In genomic region chr14:64944861-64945260, GRCh38 we compare ENCODE assay signal across 28 cellular contexts. TPM values are rescaled to one million over a fixed set of nuclear protein-coding genes. Genes with fewer than 3 reads are reported as not detected.
"Had no signal": no experiment of that assay in that cellular context is flagged by ENCODE, and none has a peak within 500 bp of the region (broad histone marks: within the 10 kb centered on the region; RNA-seq: fewer than 3 reads in every experiment).

No MANE protein-coding gene starts in this region.

- DNase-seq: activated CD4-positive, alpha-beta memory T cell treated with anti-CD3 and anti-CD28 coated beads, Interleukin-2, amount 10 ng/mL, durations not matched to agents 7 days and 5 days; activated CD4-positive, alpha-beta T cell treated with anti-CD3 and anti-CD28 coated beads for 1 hour; activated CD4-positive, alpha-beta T cell treated with anti-CD3 and anti-CD28 coated beads, Interleukin-2, amount 10 ng/mL, durations not matched to agents 7 days and 5 days; anterior cingulate cortex; effector CD8-positive, alpha-beta T cell; islet precursor cell; left cardiac atrium; midbrain; natural killer cell; posterior cingulate gyrus; stimulated activated CD4-positive, alpha-beta T cell treated with anti-CD3 and anti-CD28 coated beads, Interleukin-1b, Interleukin-23, amount 100 ng/mL, for 48 hours; stimulated activated naive CD4-positive, alpha-beta T cell; T-helper 9 cell; WERI-Rb-1 had no signal

- H3K9me3 ChIP-seq: gastroesophageal sphincter, vagina had no signal

- H3K4me3 ChIP-seq: gastroesophageal sphincter, hepatocyte, smooth muscle cell, vagina had no signal

- H3K27ac Mint-ChIP-seq: activated CD4-positive, alpha-beta memory T cell treated with anti-CD3 and anti-CD28 coated beads, Interleukin-2, amount 10 ng/mL, durations not matched to agents 7 days and 5 days; activated CD4-positive, alpha-beta T cell treated with anti-CD3 and anti-CD28 coated beads, Interleukin-2, amount 10 ng/mL, durations not matched to agents 7 days and 5 days; activated T-helper 2 cell treated with anti-CD3 and anti-CD28 coated beads, Interferon-gamma antibody, Interleukin-2, Interleukin-4, amounts not matched to agents 10 μg/mL and 5 μg/mL and 100 μg/mL, durations not matched to agents 14 hours and 24 hours and 36 hours had no signal

- ATAC-seq: gastroesophageal sphincter, left cardiac atrium, natural killer cell had no signal

- H3K4me3 Mint-ChIP-seq: activated CD4-positive, alpha-beta memory T cell treated with anti-CD3 and anti-CD28 coated beads, Interleukin-2, amount 10 ng/mL, durations not matched to agents 7 days and 5 days; activated CD4-positive, alpha-beta T cell treated with anti-CD3 and anti-CD28 coated beads, Interleukin-2, amount 10 ng/mL, durations not matched to agents 7 days and 5 days; activated naive CD4-positive, alpha-beta T cell treated with anti-CD3 and anti-CD28 coated beads, Interleukin-2, amount 50 U/mL, for 24 hours; central memory CD8-positive, alpha-beta T cell; natural killer cell; type B pancreatic cell had no signal

- H3K27ac ChIP-seq: gastroesophageal sphincter, hepatocyte, vagina, WERI-Rb-1 had no signal

- H3K27me3 ChIP-seq: gastroesophageal sphincter, hepatocyte, vagina had no signal

- H3K36me3 Mint-ChIP-seq: natural killer cell had no signal

- H3K27me3 Mint-ChIP-seq: activated CD4-positive, alpha-beta memory T cell treated with anti-CD3 and anti-CD28 coated beads, Interleukin-2, amount 10 ng/mL, durations not matched to agents 7 days and 5 days; activated CD4-positive, alpha-beta T cell treated with anti-CD3 and anti-CD28 coated beads, Interleukin-2, amount 10 ng/mL, durations not matched to agents 7 days and 5 days; activated naive CD4-positive, alpha-beta T cell treated with anti-CD3 and anti-CD28 coated beads, Interleukin-2, amount 50 U/mL, for 24 hours; central memory CD8-positive, alpha-beta T cell; type B pancreatic cell had no signal

- H3K4me1 ChIP-seq: gastroesophageal sphincter had no signal

- H3K36me3 ChIP-seq: WERI-Rb-1 had no signal

- H3K9me3 Mint-ChIP-seq: activated CD4-positive, alpha-beta memory T cell treated with anti-CD3 and anti-CD28 coated beads, Interleukin-2, amount 10 ng/mL, durations not matched to agents 7 days and 5 days; activated CD4-positive, alpha-beta T cell treated with anti-CD3 and anti-CD28 coated beads, Interleukin-2, amount 10 ng/mL, durations not matched to agents 7 days and 5 days; activated naive CD4-positive, alpha-beta T cell treated with anti-CD3 and anti-CD28 coated beads, Interleukin-2, amount 50 U/mL, for 24 hours; activated T-helper 2 cell treated with anti-CD3 and anti-CD28 coated beads, Interferon-gamma antibody, Interleukin-2, Interleukin-4, amounts not matched to agents 10 μg/mL and 5 μg/mL and 100 μg/mL, durations not matched to agents 14 hours and 24 hours and 36 hours; central memory CD8-positive, alpha-beta T cell; natural killer cell; type B pancreatic cell had no signal

RNA-seq across cellular contexts. Expression of gene GPX2, which starts 2.3 kb away (rescaled TPM):
- total RNA-seq: activated CD4-positive, alpha-beta memory T cell treated with anti-CD3 and anti-CD28 coated beads, Interleukin-2, amount 10 ng/mL, durations not matched to agents 7 days and 5 days; activated CD4-positive, alpha-beta T cell treated with anti-CD3 and anti-CD28 coated beads, Interleukin-2, amount 10 ng/mL, durations not matched to agents 7 days and 5 days; activated T-helper 2 cell treated with anti-CD3 and anti-CD28 coated beads, Interferon-gamma antibody, Interleukin-2, Interleukin-4, amounts not matched to agents 10 μg/mL and 5 μg/mL and 100 μg/mL, durations not matched to agents 14 hours and 24 hours and 36 hours; dermis microvascular lymphatic vessel endothelial cell; epithelial cell of proximal tubule; left cardiac atrium; natural killer cell; osteoblast; renal cortical epithelial cell; T-helper 1 cell treated with Interleukin-12 subunit alpha and Interleukin-12 subunit beta and Interleukin-4 antibody, amounts not matched to agents 30 ng/mL and 1 ng/mL, for 36 hours had no signal

RNA-seq across cellular contexts. Expression of gene RAB15, which starts 27.3 kb away (rescaled TPM):
- total RNA-seq: bronchial epithelial cell had no signal
